In genomic region chr22:39954584-39955055, GRCh38 we compare ENCODE assay signal across 13 cellular contexts. TPM values are rescaled to one million over a fixed set of nuclear protein-coding genes. Genes with fewer than 3 reads are reported as not detected.
A peak's percentile ranks its signal among the peaks of the same experiment; 100 is the strongest.
DNase-seq lines count a peak whose midpoint lies in the region; ATAC-seq and TF ChIP-seq lines count a peak whose summit lies in the region.
"Had no signal": no experiment of that assay in that cellular context is flagged by ENCODE, and none has a peak within 500 bp of the region (broad histone marks: within the 10 kb centered on the region; RNA-seq: fewer than 3 reads in every experiment).

No MANE protein-coding gene starts in this region.

- H3K4me3 ChIP-seq in A673 (ENCODE audit: low read depth, low read length, poor library complexity, severe bottlenecking) = no peak overlapping the region
- no peak overlapping the region for H3K4me3 ChIP-seq in mucosa of descending colon

- POLR2A ChIA-PET in A673 (lab: Charles Lee; ENCODE audit: low non-redundant PET) = no interaction called here
- POLR2A ChIA-PET in activated naive CD8-positive, alpha-beta T cell treated with anti-CD3 and anti-CD28 coated beads, Interleukin-2, amount 10 ng/mL, durations not matched to agents 7 days and 5 days (lab: Charles Lee) = interaction anchor here (0.8 to 3.1 kb wide), 2 partner anchors 11 to 12 kb away, joined by 3 to 16 read pairs; no protein-coding TSS in a partner anchor

- no peak for TF ChIP-seq CTCF in A673 (conservative IDR thresholded peaks at IDR 0.05; ENCODE audit: low read depth, low read length)
- TF ChIP-seq CTCF in mucosa of descending colon (IDR thresholded peaks at IDR 0.05) = no peak

- peak; percentile 58 for DNase-seq in A673 (ENCODE audit: low spot score)
- DNase-seq in EH (ENCODE audit: low read depth) = peak; percentile 87
- no peak for DNase-seq in activated naive CD8-positive, alpha-beta T cell treated with anti-CD3 and anti-CD28 coated beads, Interleukin-2, amount 10 ng/mL, durations not matched to agents 7 days and 5 days
- DNase-seq in iris pigment epithelial cell (ENCODE audit: low read depth) = peak; percentile 97
- no peak for DNase-seq in mucosa of descending colon
- no peak for DNase-seq in NCI-H1417 treated with DMSO at 0.1 percent for 48 hours (lab: John Stamatoyannopoulos, UW)
- DNase-seq: activated CD8-positive, alpha-beta memory T cell treated with anti-CD3 and anti-CD28 coated beads, Interleukin-2, amount 50 U/mL, for 4 hours; effector memory CD4-positive, alpha-beta T cell had no signal

- H3K4me1 ChIP-seq in A673 (ENCODE audit: insufficient read depth, low read length, poor library complexity, severe bottlenecking) (no peaks in the 10 kb centered on the region), mucosa of descending colon (ENCODE audit: low read depth) (no peaks in the 10 kb centered on the region)

- H3K27me3 ChIP-seq in A673 (replicated peaks; ENCODE audit: insufficient read depth, low read depth, low read length, poor library complexity) = no peaks in the 10 kb centered on the region

- peak overlapping the region; percentile 25 for H3K27ac Mint-ChIP-seq in activated naive CD8-positive, alpha-beta T cell treated with anti-CD3 and anti-CD28 coated beads, Interleukin-2, amount 10 ng/mL, durations not matched to agents 7 days and 5 days

- no peak overlapping the region for H3K27ac ChIP-seq in A673 (ENCODE audit: low read depth, low read length, poor library complexity, severe bottlenecking)

- peaks cover 89% of the 10 kb centered on the region for H3K4me1 Mint-ChIP-seq in activated naive CD8-positive, alpha-beta T cell treated with anti-CD3 and anti-CD28 coated beads, Interleukin-2, amount 10 ng/mL, durations not matched to agents 7 days and 5 days

- CTCF ChIA-PET in A673 (lab: Charles Lee) = no interaction called here

- intact Hi-C loops in A673 (cut with micrococcal nuclease; ENCODE audit: unreplicated experiment) (loop anchor here (5.0 kb wide), 1 partner anchor 393 kb away; the partner anchor contains the start of gene ADSL), mucosa of descending colon (cut with DNase I, micrococcal nuclease) (no loop called here)

- H3K36me3 ChIP-seq in A673 (ENCODE audit: insufficient read depth, low read length, poor library complexity, severe bottlenecking) (no peaks in the 10 kb centered on the region), mucosa of descending colon (ENCODE audit: low read depth) (no peaks in the 10 kb centered on the region)

- peak overlapping the region; percentile 28 for H3K4me3 Mint-ChIP-seq in activated naive CD8-positive, alpha-beta T cell treated with anti-CD3 and anti-CD28 coated beads, Interleukin-2, amount 10 ng/mL, durations not matched to agents 7 days and 5 days

- no peaks in the 10 kb centered on the region for H3K9me3 Mint-ChIP-seq in activated naive CD8-positive, alpha-beta T cell treated with anti-CD3 and anti-CD28 coated beads, Interleukin-2, amount 10 ng/mL, durations not matched to agents 7 days and 5 days
- H3K9me3 Mint-ChIP-seq: IgD-negative memory B cell had no signal

- peak; percentile 22 for ATAC-seq in activated naive CD8-positive, alpha-beta T cell treated with anti-CD3 and anti-CD28 coated beads, Interleukin-2, amount 10 ng/mL, durations not matched to agents 7 days and 5 days (ENCODE audit: low read depth)
- ATAC-seq in HG02798 (IDR thresholded peaks at IDR 0.05; ENCODE audit: poor library complexity, unreplicated experiment) (no peak), HG03432 (IDR thresholded peaks at IDR 0.05; ENCODE audit: unreplicated experiment) (no peak), mucosa of descending colon (no peak)

- peaks cover 75% of the 10 kb centered on the region for H3K36me3 Mint-ChIP-seq in activated naive CD8-positive, alpha-beta T cell treated with anti-CD3 and anti-CD28 coated beads, Interleukin-2, amount 10 ng/mL, durations not matched to agents 7 days and 5 days

- H3K27me3 Mint-ChIP-seq in activated naive CD8-positive, alpha-beta T cell treated with anti-CD3 and anti-CD28 coated beads, Interleukin-2, amount 10 ng/mL, durations not matched to agents 7 days and 5 days = no peaks in the 10 kb centered on the region

- no TSS peak for BruUV-seq in A673 (replicated peaks; lab: Mats Ljungman, UMichigan)

- no peaks in the 10 kb centered on the region for H3K9me3 ChIP-seq in A673 (ENCODE audit: low read depth, low read length, poor library complexity, severe bottlenecking)
- no peaks in the 10 kb centered on the region for H3K9me3 ChIP-seq in mucosa of descending colon

RNA-seq across cellular contexts. Expression of gene TMA7B, which starts 5.6 kb away (rescaled TPM):
- total RNA-seq in A673 (2021) = not detected in 2 replicates
- 1 to 10 TPM; 8.5 to 9.1 TPM for total RNA-seq in activated naive CD8-positive, alpha-beta T cell treated with anti-CD3 and anti-CD28 coated beads, Interleukin-2, amount 10 ng/mL, durations not matched to agents 7 days and 5 days
- under 1 TPM; 0.22 to 0.51 (median 0.23) TPM for total RNA-seq in mucosa of descending colon
- total RNA-seq: NCI-H460, pulmonary artery endothelial cell had no signal

RNA-seq across cellular contexts. Expression of gene FAM83F, which starts 40.1 kb away (rescaled TPM):
- not detected in 2 replicates for total RNA-seq in A673 (2021)
- under 1 TPM; 0.20 to 0.30 TPM for total RNA-seq in activated naive CD8-positive, alpha-beta T cell treated with anti-CD3 and anti-CD28 coated beads, Interleukin-2, amount 10 ng/mL, durations not matched to agents 7 days and 5 days
- 10 to 100 TPM; 15.8 to 48.0 (median 35.0) TPM for total RNA-seq in mucosa of descending colon
- total RNA-seq: pulmonary artery endothelial cell had no signal

RNA-seq across cellular contexts. Expression of gene GRAP2, which starts 53.7 kb away (rescaled TPM):
- not detected in 2 replicates for total RNA-seq in A673 (2021)
- 100 to 1,000 TPM; 263 to 266 TPM for total RNA-seq in activated naive CD8-positive, alpha-beta T cell treated with anti-CD3 and anti-CD28 coated beads, Interleukin-2, amount 10 ng/mL, durations not matched to agents 7 days and 5 days
- total RNA-seq in mucosa of descending colon = 1 to 10 TPM; 3.4 to 5.5 (median 4.2) TPM
- total RNA-seq: pulmonary artery endothelial cell had no signal

Comparison
In these comparisons a context has a peak if more than half of its experiments do, and no peak if none do; other contexts are left out.
1. DNase-seq: peak in A673 (single experiment), EH (single experiment) and iris pigment epithelial cell (single experiment); none in activated naive CD8-positive, alpha-beta T cell treated with anti-CD3 and anti-CD28 coated beads, Interleukin-2, amount 10 ng/mL, durations not matched to agents 7 days and 5 days (single experiment), mucosa of descending colon (0 of 3) and NCI-H1417 treated with DMSO at 0.1 percent for 48 hours (single experiment).
2. RNA of gene FAM83F, which starts 40.1 kb away (total RNA-seq): 15.8 to 48.0 TPM in mucosa of descending colon; 0.20 to 0.30 TPM in activated naive CD8-positive, alpha-beta T cell treated with anti-CD3 and anti-CD28 coated beads, Interleukin-2, amount 10 ng/mL, durations not matched to agents 7 days and 5 days and not detected in A673; every median in the first group is over 10 times any median in the second.
3. RNA of gene GRAP2, which starts 53.7 kb away (total RNA-seq): 263 to 266 TPM in activated naive CD8-positive, alpha-beta T cell treated with anti-CD3 and anti-CD28 coated beads, Interleukin-2, amount 10 ng/mL, durations not matched to agents 7 days and 5 days; 3.4 to 5.5 TPM in mucosa of descending colon and not detected in A673; every median in the first group is over 10 times any median in the second.